In the genomic region with DNA sequence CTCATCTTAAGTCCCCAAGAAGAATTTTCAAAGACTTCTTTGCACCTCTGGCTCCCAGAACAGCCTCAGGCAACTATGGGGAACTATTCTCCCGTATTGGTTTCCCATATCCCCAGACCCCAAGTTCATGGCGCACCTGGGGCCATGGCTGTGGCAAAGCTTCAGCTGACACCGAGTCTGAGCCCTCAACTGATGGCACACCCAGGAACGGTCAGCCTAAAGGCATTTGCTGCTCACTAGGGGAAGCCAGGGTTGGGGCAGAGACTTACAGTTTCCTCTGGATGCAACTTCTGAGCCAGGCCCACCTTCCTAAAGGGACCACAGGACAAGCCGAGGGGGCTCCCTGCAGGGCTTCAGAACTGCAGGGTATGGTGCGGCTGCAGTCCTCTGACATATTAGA, we compare ENCODE assay signal across 14 cellular contexts. TPM values are rescaled to one million over a fixed set of nuclear protein-coding genes. Genes with fewer than 3 reads are reported as not detected.
DNase-seq lines count a peak whose midpoint lies in the region; ATAC-seq and TF ChIP-seq lines count a peak whose summit lies in the region.
"Had no signal": no experiment of that assay in that cellular context is flagged by ENCODE, and none has a peak within 500 bp of the region (broad histone marks: within the 10 kb centered on the region; RNA-seq: fewer than 3 reads in every experiment).

No MANE protein-coding gene starts in this region.

- peak overlapping the region; percentile 70 for H3K23ac ChIP-seq in IMR-90 (ENCODE audit: low read depth, low read length)

- peak overlapping the region; percentile 95 for H4K91ac ChIP-seq in IMR-90 (ENCODE audit: insufficient read depth, low read depth, low read length)

- TF ChIP-seq POLR2A in IMR-90 (IDR thresholded peaks at IDR 0.05; ENCODE audit: low read depth, low read length): no peak

- peaks cover 0 to 17% of the 10 kb centered on the region in 2 experiments; a peak in 1 of 4 replicates for H3K79me1 ChIP-seq in IMR-90 (ENCODE audit: low read depth in 1 of 2, low read length in 2 of 2)

- H3K9me3 ChIP-seq in IMR-90 (ENCODE audit: control insufficient read depth, insufficient read depth, low read length): no peaks in the 10 kb centered on the region
- H3K9me3 ChIP-seq: mucosa of descending colon, right atrium auricular region had no signal

- H3K9me3 Mint-ChIP-seq in effector memory CD8-positive, alpha-beta T cell: no peaks in the 10 kb centered on the region
- H3K9me3 Mint-ChIP-seq in activated naive CD4-positive, alpha-beta T cell treated with anti-CD3 and anti-CD28 coated beads, Interleukin-2, amount 50 U/mL, for 72 hours: no peaks in the 10 kb centered on the region
- H3K9me3 Mint-ChIP-seq: activated CD4-positive, alpha-beta memory T cell treated with anti-CD3 and anti-CD28 coated beads, Interleukin-2, amount 10 ng/mL, durations not matched to agents 7 days and 5 days; dendritic cell treated with granulocyte-macrophage colony-stimulating factor and Interleukin-4, amounts not matched to agents 40 ng/mL and 50 ng/mL, for 4 days had no signal

- no TSS peak for BruUV-seq in IMR-90 (replicated peaks; lab: Mats Ljungman, UMichigan)

- peak overlapping the region; percentile 63 for H2BK15ac ChIP-seq in IMR-90 (ENCODE audit: low read depth, low read length)

- peak overlapping the region; percentile 96 for H2BK5ac ChIP-seq in IMR-90 (ENCODE audit: low read depth, low read length, poor library complexity, severe bottlenecking)

- peak overlapping the region; percentile 78 for H3K27ac ChIP-seq in IMR-90 (ENCODE audit: insufficient read depth, low read length)
- H3K27ac ChIP-seq: right atrium auricular region had no signal

- H2BK120ac ChIP-seq in IMR-90 (ENCODE audit: low read depth, low read length): peak overlapping the region; percentile 98

- no peaks in the 10 kb centered on the region for H4K20me1 ChIP-seq in IMR-90 (ENCODE audit: insufficient read depth, low read length)

- H3K27me3 ChIP-seq in IMR-90 (ENCODE audit: control insufficient read depth, insufficient read depth, low read length): no peaks in the 10 kb centered on the region
- H3K27me3 ChIP-seq: right atrium auricular region had no signal

- peak overlapping the region; percentile 86 for H3K18ac ChIP-seq in IMR-90 (ENCODE audit: low read depth, low read length)

- peak overlapping the region; percentile 71 for H4K5ac ChIP-seq in IMR-90 (ENCODE audit: low read depth, low read length)

- WGBS in IMR-90 (ENCODE audit: extremely low coverage in 2 of 2, insufficient read length in 1 of 2), 2 experiments: no CpG with 5 or more reads among the region's 6 CpGs

- peak overlapping the region; percentile 100 for H2AK5ac ChIP-seq in IMR-90 (ENCODE audit: low read depth, low read length)

- peak overlapping the region; percentile 55 for H2AFZ ChIP-seq in IMR-90 (replicated peaks; ENCODE audit: low read length, poor library complexity)

- H3K36me3 ChIP-seq in IMR-90 (ENCODE audit: control insufficient read depth, insufficient read depth, low read length): no peaks in the 10 kb centered on the region
- H3K36me3 ChIP-seq: right atrium auricular region had no signal

- dilution Hi-C loops in IMR-90 (cut with HindIII; ENCODE audit: low sequenced_read_pairs, unreplicated experiment): no loop called here

- POLR2A ChIA-PET in IMR-90 (lab: Charles Lee; ENCODE audit: unreplicated experiment): no interaction called here

- H3K4me3 Mint-ChIP-seq in effector memory CD8-positive, alpha-beta T cell: peak overlapping the region; percentile 35 to 48
- H3K4me3 Mint-ChIP-seq: activated CD4-positive, alpha-beta memory T cell treated with anti-CD3 and anti-CD28 coated beads, Interleukin-2, amount 10 ng/mL, durations not matched to agents 7 days and 5 days; dendritic cell treated with granulocyte-macrophage colony-stimulating factor and Interleukin-4, amounts not matched to agents 40 ng/mL and 50 ng/mL, for 4 days had no signal

- peaks cover 51% of the 10 kb centered on the region for H3K9me1 ChIP-seq in IMR-90 (ENCODE audit: insufficient read depth, low read length)

- H3K27me3 Mint-ChIP-seq in effector memory CD8-positive, alpha-beta T cell: peaks cover 12 to 26% of the 10 kb centered on the region in 2 donors
- H3K27me3 Mint-ChIP-seq: activated CD4-positive, alpha-beta memory T cell treated with anti-CD3 and anti-CD28 coated beads, Interleukin-2, amount 10 ng/mL, durations not matched to agents 7 days and 5 days; dendritic cell treated with granulocyte-macrophage colony-stimulating factor and Interleukin-4, amounts not matched to agents 40 ng/mL and 50 ng/mL, for 4 days had no signal

- no peak for TF ChIP-seq RAD21 in IMR-90 (IDR thresholded peaks at IDR 0.05; ENCODE audit: low read length)

- no peak overlapping the region for H3K4me3 ChIP-seq in IMR-90 (ENCODE audit: insufficient read depth, low read depth, low read length)
- H3K4me3 ChIP-seq: mucosa of descending colon, right atrium auricular region had no signal

- no peak overlapping the region; the same call in 1 of the 2 replicates for H3K9ac ChIP-seq in IMR-90 (ENCODE audit: low read depth, low read length)

- no peak overlapping the region for H3K4me2 ChIP-seq in IMR-90 (ENCODE audit: low read depth, low read length)

- TF ChIP-seq CTCF in IMR-90 (conservative IDR thresholded peaks at IDR 0.05; ENCODE audit: low read depth, low read length): no peak

- CTCF ChIA-PET in IMR-90 (lab: Yijun Ruan, JAX): no interaction called here

- DNase-seq in DMS53 treated with DMSO at 0.1 percent for 48 hours (lab: John Stamatoyannopoulos, UW; ENCODE audit: unreplicated experiment) (peak; percentile 22), IMR-90 (peak; percentile 42), sciatic nerve (ENCODE audit: low spot score) (peak; percentile 45), SKM-1 treated with dmso at 0.1 percent for 144 hours (lab: John Stamatoyannopoulos, UW; ENCODE audit: unreplicated experiment) (no peak)
- no peak for DNase-seq in effector memory CD8-positive, alpha-beta T cell
- DNase-seq in effector CD8-positive, alpha-beta T cell (lab: John Stamatoyannopoulos, UW): no peak
- no peak for DNase-seq in activated naive CD4-positive, alpha-beta T cell treated with anti-CD3 and anti-CD28 coated beads, Interleukin-2, amount 50 U/mL, for 72 hours (ENCODE audit: low spot score in 2 of 2)
- DNase-seq: activated CD4-positive, alpha-beta memory T cell treated with anti-CD3 and anti-CD28 coated beads, Interleukin-2, amount 10 ng/mL, durations not matched to agents 7 days and 5 days; mucosa of descending colon; NCI-H2107; substantia nigra; T-helper 9 cell had no signal

- H2AK9ac ChIP-seq in IMR-90 (replicated peaks; ENCODE audit: low read depth, low read length, poor library complexity): peak overlapping the region; percentile 76

- in situ Hi-C loops in IMR-90 (cut with MboI; ENCODE audit: low sequenced_read_pairs): no loop called here

- intact Hi-C loops in IMR-90 (cut with micrococcal nuclease) (no loop called here), sciatic nerve (cut with DNase I) (no loop called here)

- peak overlapping the region; percentile 89 for H3K14ac ChIP-seq in IMR-90 (replicated peaks; ENCODE audit: low read depth, low read length)

- peak overlapping the region; percentile 96 for H2BK20ac ChIP-seq in IMR-90 (ENCODE audit: low read depth, low read length)

- no peak overlapping the region for H3K27ac Mint-ChIP-seq in effector memory CD8-positive, alpha-beta T cell
- H3K27ac Mint-ChIP-seq in activated naive CD4-positive, alpha-beta T cell treated with anti-CD3 and anti-CD28 coated beads, Interleukin-2, amount 50 U/mL, for 72 hours: peak overlapping the region in 1 of 2 donors; percentile 62
- H3K27ac Mint-ChIP-seq: activated CD4-positive, alpha-beta memory T cell treated with anti-CD3 and anti-CD28 coated beads, Interleukin-2, amount 10 ng/mL, durations not matched to agents 7 days and 5 days; dendritic cell treated with granulocyte-macrophage colony-stimulating factor and Interleukin-4, amounts not matched to agents 40 ng/mL and 50 ng/mL, for 4 days had no signal

- H3K4me1 Mint-ChIP-seq in effector memory CD8-positive, alpha-beta T cell (ENCODE audit: low read depth in 2 of 2): peaks cover 4 to 12% of the 10 kb centered on the region in 2 donors

- peaks cover 3% of the 10 kb centered on the region for H3K36me3 Mint-ChIP-seq in effector memory CD8-positive, alpha-beta T cell (ENCODE audit: insufficient read depth)
- H3K36me3 Mint-ChIP-seq in activated naive CD4-positive, alpha-beta T cell treated with anti-CD3 and anti-CD28 coated beads, Interleukin-2, amount 50 U/mL, for 72 hours: peaks cover 7 to 13% of the 10 kb centered on the region in 2 donors

- peak overlapping the region; percentile 77 for H3K56ac ChIP-seq in IMR-90 (ENCODE audit: extremely low read depth, insufficient read depth, low read length)

- H3K4ac ChIP-seq in IMR-90 (ENCODE audit: low read depth, low read length): peak overlapping the region; percentile 99

- ATAC-seq in IMR-90 (ENCODE audit: low read depth) (no peak), sciatic nerve (no peak)
- no peak for ATAC-seq in effector memory CD8-positive, alpha-beta T cell (replicated peaks)
- no peak for ATAC-seq in activated naive CD4-positive, alpha-beta T cell treated with anti-CD3 and anti-CD28 coated beads, Interleukin-2, amount 50 U/mL, for 72 hours

- peak overlapping the region; percentile 83 to 96 for H4K8ac ChIP-seq in IMR-90 (ENCODE audit: low read depth in 2 of 2, low read length in 2 of 2)

- peaks cover 49% of the 10 kb centered on the region for H3K4me1 ChIP-seq in IMR-90 (ENCODE audit: control insufficient read depth, insufficient read depth, low read length)

TF ChIP-seq in IMR-90, 13 proteins besides CTCF, POLR2A, EP300 and RAD21 (continues in another document):
- no peak for TF ChIP-seq MAFK (IDR thresholded peaks at IDR 0.05; ENCODE audit: low read depth, low read length)

RNA-seq across cellular contexts. Expression of a gene that starts 13.7 kb away (rescaled TPM):
- total RNA-seq in IMR-90 (2012; rRNA removed) (not detected in 2 replicates), sciatic nerve (4.1 TPM)
- polyA plus RNA-seq in IMR-90 (2012; rRNA removed): not detected in 2 replicates
- polyA plus RNA-seq in IMR-90 (2012; cell fraction: cytosol; rRNA removed): 0.07 TPM in 1 of 2 replicates, not detected in the other
- polyA plus RNA-seq in IMR-90 (2012; cell fraction: nucleus; rRNA removed; ENCODE audit: low replicate concordance): 0.26 and 0.32 TPM in 2 replicates
- total RNA-seq in activated naive CD4-positive, alpha-beta T cell treated with anti-CD3 and anti-CD28 coated beads, Interleukin-2, amount 50 U/mL, for 72 hours: not detected
- total RNA-seq: activated CD4-positive, alpha-beta memory T cell treated with anti-CD3 and anti-CD28 coated beads, Interleukin-2, amount 10 ng/mL, durations not matched to agents 7 days and 5 days; mucosa of descending colon; right atrium auricular region had no signal

RNA-seq across cellular contexts. Expression of a gene that starts 21.9 kb away (rescaled TPM):
- under 0.01 TPM in 1 of 2 replicates, not detected in the other for total RNA-seq in IMR-90 (2012; rRNA removed)
- polyA plus RNA-seq in IMR-90 (2012; rRNA removed): 0.53 and 0.86 TPM in 2 replicates
- polyA plus RNA-seq in IMR-90 (2012; cell fraction: cytosol; rRNA removed): 0.32 and 0.45 TPM in 2 replicates
- polyA plus RNA-seq in IMR-90 (2012; cell fraction: nucleus; rRNA removed; ENCODE audit: low replicate concordance): 0.72 and 0.95 TPM in 2 replicates
- total RNA-seq in sciatic nerve: not detected
- total RNA-seq in activated naive CD4-positive, alpha-beta T cell treated with anti-CD3 and anti-CD28 coated beads, Interleukin-2, amount 50 U/mL, for 72 hours: 1 to 10 TPM; 1.7 to 9.9 TPM
- total RNA-seq: activated CD4-positive, alpha-beta memory T cell treated with anti-CD3 and anti-CD28 coated beads, Interleukin-2, amount 10 ng/mL, durations not matched to agents 7 days and 5 days; mucosa of descending colon; right atrium auricular region had no signal

Comparison
In these comparisons a context has a peak if more than half of its experiments do, and no peak if none do; other contexts are left out.
1. DNase-seq: peak in DMS53 treated with DMSO at 0.1 percent for 48 hours (single experiment), IMR-90 (single experiment) and sciatic nerve (single experiment); none in effector memory CD8-positive, alpha-beta T cell (0 of 3), SKM-1 treated with dmso at 0.1 percent for 144 hours (single experiment), effector CD8-positive, alpha-beta T cell (single experiment) and activated naive CD4-positive, alpha-beta T cell treated with anti-CD3 and anti-CD28 coated beads, Interleukin-2, amount 50 U/mL, for 72 hours (0 of 2).